ENCODE assay signal across 16 cellular contexts in genomic region chr10:96675846-96676245, GRCh38. TPM values are rescaled to one million over a fixed set of nuclear protein-coding genes. Genes with fewer than 3 reads are reported as not detected.
A peak's percentile ranks its signal among the peaks of the same experiment; 100 is the strongest.
DNase-seq lines count a peak whose midpoint lies in the region; ATAC-seq and TF ChIP-seq lines count a peak whose summit lies in the region.
"Had no signal": no experiment of that assay in that cellular context is flagged by ENCODE, and none has a peak within 500 bp of the region (broad histone marks: within the 10 kb centered on the region; RNA-seq: fewer than 3 reads in every experiment).

No MANE protein-coding gene starts in this region.

- H3K27me3 Mint-ChIP-seq in immature natural killer cell (ENCODE audit: low read depth in 3 of 3) (peaks cover 13 to 27% (median 24%) of the 10 kb centered on the region in 3 donors), neural progenitor cell (ENCODE audit: insufficient read depth, low read depth) (peaks cover 2% of the 10 kb centered on the region)
- H3K27me3 Mint-ChIP-seq: CD8-positive, alpha-beta memory T cell had no signal

- no peak overlapping the region for H2AFZ ChIP-seq in Karpas-422 (ENCODE audit: low read length)
- H2AFZ ChIP-seq in neural progenitor cell (replicated peaks) = no peak overlapping the region

- H3K36me3 Mint-ChIP-seq in immature natural killer cell (peaks cover 14 to 16% (median 16%) of the 10 kb centered on the region in 3 donors), neural progenitor cell (no peaks in the 10 kb centered on the region)
- H3K36me3 Mint-ChIP-seq: CD8-positive, alpha-beta memory T cell had no signal

- H4K20me1 ChIP-seq in BLaER1 treated with 17β-estradiol and CSF1 and Interleukin-3, amounts not matched to agents 10 nM and 100 nM = peaks cover 0 to 100% (median 85%) of the 10 kb centered on the region in 11 experiments; a peak in 16 of 22 replicates
- peaks cover 14% of the 10 kb centered on the region; the same call in 1 of the 2 replicates for H4K20me1 ChIP-seq in Karpas-422 (ENCODE audit: insufficient read depth, low read depth, low read length)
- H4K20me1 ChIP-seq in neural progenitor cell (ENCODE audit: low read depth) = no peaks in the 10 kb centered on the region

- no peak for ATAC-seq in HG03175 (IDR thresholded peaks at IDR 0.05; ENCODE audit: unreplicated experiment)
- ATAC-seq in HG03460 (IDR thresholded peaks at IDR 0.05; ENCODE audit: unreplicated experiment) = no peak
- ATAC-seq: A549 had no signal

- H3K79me2 ChIP-seq in Karpas-422 (ENCODE audit: low read length) (peaks cover 83% of the 10 kb centered on the region), neural progenitor cell (ENCODE audit: low read depth) (no peaks in the 10 kb centered on the region)

- H3K27ac Mint-ChIP-seq in immature natural killer cell = peak overlapping the region; percentile 95 to 99 (median 96)
- H3K27ac Mint-ChIP-seq in neural progenitor cell = peak overlapping the region; percentile 81

- H3K9me2 ChIP-seq in Karpas-422 (replicated peaks; ENCODE audit: insufficient read depth, low read length) = no peaks in the 10 kb centered on the region

- H3K36me3 ChIP-seq in BLaER1 treated with 17β-estradiol and CSF1 and Interleukin-3, amounts not matched to agents 10 nM and 100 nM = peaks cover 52 to 88% (median 75%) of the 10 kb centered on the region in 11 experiments
- 0 out of 2 replicates have a peak, but pooled peaks cover 7% of the 10 kb centered on the region for H3K36me3 ChIP-seq in Karpas-422 (ENCODE audit: insufficient read depth, low read length)
- no peaks in the 10 kb centered on the region for H3K36me3 ChIP-seq in neural progenitor cell

- H3K27me3 ChIP-seq in BLaER1 treated with 17β-estradiol and CSF1 and Interleukin-3, amounts not matched to agents 10 nM and 100 nM = no peaks in the 10 kb centered on the region
- H3K27me3 ChIP-seq in Karpas-422 (ENCODE audit: low read length) (no peaks in the 10 kb centered on the region), neural progenitor cell (no peaks in the 10 kb centered on the region)

- no peaks in the 10 kb centered on the region for H3F3A ChIP-seq in neural progenitor cell (ENCODE audit: low read depth)

- peaks cover 86 to 100% (median 92%) of the 10 kb centered on the region in 10 experiments for H3K4me1 ChIP-seq in BLaER1 treated with 17β-estradiol and CSF1 and Interleukin-3, amounts not matched to agents 10 nM and 100 nM
- peaks cover 94% of the 10 kb centered on the region for H3K4me1 ChIP-seq in Karpas-422 (ENCODE audit: low read length)
- peaks cover 3% of the 10 kb centered on the region for H3K4me1 ChIP-seq in neural progenitor cell

- H3K4me3 ChIP-seq in BLaER1 treated with 17β-estradiol and CSF1 and Interleukin-3, amounts not matched to agents 10 nM and 100 nM = no peak overlapping the region
- H3K4me3 ChIP-seq in Karpas-422 (ENCODE audit: low read length) = no peak overlapping the region
- no peak overlapping the region for H3K4me3 ChIP-seq in neural progenitor cell
- H3K4me3 ChIP-seq: A549 had no signal

- H3K9ac ChIP-seq in BLaER1 treated with 17β-estradiol and CSF1 and Interleukin-3, amounts not matched to agents 10 nM and 100 nM = peak overlapping the region in 7 of 11 experiments; percentile 6 to 40 (median 28); a peak in 6 of 22 replicates
- H3K9ac ChIP-seq in Karpas-422 (ENCODE audit: low read length) = peak overlapping the region; percentile 30; the same call in 1 of the 2 replicates
- H3K9ac ChIP-seq in neural progenitor cell = no peak overlapping the region

- peaks cover 0 to 7% (median 5%) of the 10 kb centered on the region in 11 experiments; a peak in 10 of 22 replicates for H3K9me3 ChIP-seq in BLaER1 treated with 17β-estradiol and CSF1 and Interleukin-3, amounts not matched to agents 10 nM and 100 nM (replicated peaks in 1 of 11)
- H3K9me3 ChIP-seq in Karpas-422 (ENCODE audit: low read length) = no peaks in the 10 kb centered on the region
- H3K9me3 ChIP-seq in neural progenitor cell (ENCODE audit: low read depth) = no peaks in the 10 kb centered on the region
- H3K9me3 ChIP-seq: A549 had no signal

- H3K4me2 ChIP-seq in BLaER1 treated with 17β-estradiol and CSF1 and Interleukin-3, amounts not matched to agents 10 nM and 100 nM = peak overlapping the region; percentile 66 to 94 (median 80)
- H3K4me2 ChIP-seq in Karpas-422 (ENCODE audit: low read depth, low read length, poor library complexity, severe bottlenecking) (peak overlapping the region; percentile 48), neural progenitor cell (no peak overlapping the region)
- H3K4me2 ChIP-seq: A549 had no signal

- H3K27ac ChIP-seq in BLaER1 treated with 17β-estradiol and CSF1 and Interleukin-3, amounts not matched to agents 10 nM and 100 nM = peak overlapping the region; percentile 39 to 95 (median 87); a peak in 21 of 22 replicates
- H3K27ac ChIP-seq in Karpas-422 (ENCODE audit: low read length) (peak overlapping the region; percentile 99), neural progenitor cell (no peak overlapping the region)
- H3K27ac ChIP-seq: A549 had no signal

- H3K4me3 Mint-ChIP-seq in immature natural killer cell (peak overlapping the region; percentile 33 to 78 (median 60)), neural progenitor cell (no peak overlapping the region)

- DNase-seq in Karpas-422 (no peak), immature natural killer cell (no peak), neural progenitor cell (ENCODE audit: low spot score) (no peak), NCI-H1048 (lab: John Stamatoyannopoulos, UW) (no peak)
- no peak for DNase-seq in activated effector memory CD4-positive, alpha-beta T cell treated with Interleukin-2 at 50 U/mL for 16 hours
- DNase-seq: CD8-positive, alpha-beta memory T cell; HCEC 1CT; NCI-H1092 treated with DMSO at 0.1 percent for 48 hours; NCI-H187 treated with DMSO at 0.1 percent for 48 hours; NCI-H446 treated with DMSO at 0.1 percent for 48 hours; NCI-H82; SHP77 treated with DMSO at 0.1 percent for 48 hours had no signal

- no peaks in the 10 kb centered on the region for H3K9me3 Mint-ChIP-seq in immature natural killer cell
- no peaks in the 10 kb centered on the region for H3K9me3 Mint-ChIP-seq in neural progenitor cell
- H3K9me3 Mint-ChIP-seq: CD8-positive, alpha-beta memory T cell had no signal

- H3K4me1 Mint-ChIP-seq in immature natural killer cell = peaks cover 85 to 96% of the 10 kb centered on the region in 2 donors
- H3K4me1 Mint-ChIP-seq in neural progenitor cell = peaks cover 22% of the 10 kb centered on the region

- no peak for TF ChIP-seq CTCF in neural progenitor cell (IDR thresholded peaks at IDR 0.05)

RNA-seq across cellular contexts. Expression of gene PIK3AP1, which starts 44.5 kb away (rescaled TPM):
- 131 and 162 TPM in 2 replicates for total RNA-seq in Karpas-422 (2014; rRNA removed; shearing (Covaris generic); ENCODE audit: low replicate concordance)
- 100 to 1,000 TPM in 1 of 3 donors, 10 to 100 TPM in 2; 87.4 to 186 (median 98.3) TPM for polyA plus RNA-seq in immature natural killer cell
- total RNA-seq in neural progenitor cell (ENCODE audit: low replicate concordance) = 1.7 and 3.8 TPM in 2 replicates

Comparison
In these comparisons a context has a peak if more than half of its experiments do, and no peak if none do; other contexts are left out.
1. RNA of gene PIK3AP1, which starts 44.5 kb away (total RNA-seq): 131 to 162 TPM in Karpas-422; 1.7 to 3.8 TPM in neural progenitor cell; every median in the first group is over 10 times any median in the second.